Comparison of ENCODE assay signal across 8 cellular contexts in genomic region chr6:34888441-34888820, GRCh38. TPM values are rescaled to one million over a fixed set of nuclear protein-coding genes. Genes with fewer than 3 reads are reported as not detected.
DNase-seq lines count a peak whose midpoint lies in the region; ATAC-seq and TF ChIP-seq lines count a peak whose summit lies in the region.

No MANE protein-coding gene starts in this region.

- in situ Hi-C loops in gastrocnemius medialis (cut with MboI; ENCODE audit: low sequenced_read_pairs in 4 of 4), result loop anchor here in 2 of 4 donors (5.0 to 10.0 kb wide), 2 partner anchors 96 to 134 kb away; partner anchors contain the start of genes BLTP3A (in 1 of the 2) and SNRPC (in 1 of the 2)

- peaks cover 25% of the 10 kb centered on the region for H3K36me3 ChIP-seq in SJSA1
- H3K36me3 ChIP-seq in gastrocnemius medialis, result no peaks in the 10 kb centered on the region

- TF ChIP-seq POLR2A in gastrocnemius medialis (IDR thresholded peaks at IDR 0.05), result no peak

- no peak for TF ChIP-seq CTCF in fibroblast of pulmonary artery (IDR thresholded peaks at IDR 0.05; ENCODE audit: low read length, missing control alignments)
- TF ChIP-seq CTCF in gastrocnemius medialis (IDR thresholded peaks at IDR 0.05 in 4 of 5, conservative IDR thresholded peaks at IDR 0.05 in 1 of 5), result no peak

- H3K4me1 ChIP-seq in SJSA1 (replicated peaks) (peaks cover 19% of the 10 kb centered on the region), gastrocnemius medialis (peaks cover 20 to 23% of the 10 kb centered on the region in 2 donors)

- peak in 1 of 2 experiments; percentile 38 for DNase-seq in SJSA1 (ENCODE audit: low read depth in 1 of 2, low spot score in 2 of 2)
- DNase-seq in fibroblast of pulmonary artery (ENCODE audit: low read depth), result no peak
- no peak for DNase-seq in gastrocnemius medialis
- no peak for DNase-seq in NCI-H2107 treated with DMSO at 0.1 percent for 48 hours (lab: John Stamatoyannopoulos, UW; ENCODE audit: unreplicated experiment)
- DNase-seq in NCI-H526 (lab: John Stamatoyannopoulos, UW), result no peak
- no peak for DNase-seq in NCI-H1436 (lab: John Stamatoyannopoulos, UW)

- no peaks in the 10 kb centered on the region for H3K9me3 ChIP-seq in SJSA1 (replicated peaks)
- H3K9me3 ChIP-seq in gastrocnemius medialis, result no peaks in the 10 kb centered on the region

- no peaks in the 10 kb centered on the region for H3K27me3 ChIP-seq in SJSA1 (replicated peaks)
- no peaks in the 10 kb centered on the region for H3K27me3 ChIP-seq in gastrocnemius medialis

- H3K27ac ChIP-seq in SJSA1 (peak overlapping the region; percentile 84), gastrocnemius medialis (peak overlapping the region; percentile 82 to 89 (median 88))

- ATAC-seq in GM21786 (IDR thresholded peaks at IDR 0.05; ENCODE audit: unreplicated experiment), result peak; percentile 4
- no peak for ATAC-seq in gastrocnemius medialis
- no peak for ATAC-seq in GM19351 (IDR thresholded peaks at IDR 0.05; ENCODE audit: unreplicated experiment)

- intact Hi-C loops in gastrocnemius medialis (cut with DNase I; ENCODE audit: low total_unique reads), result loop anchor here (1.0 to 5.0 kb wide), 5 partner anchors 22 to 361 kb away; partner anchors contain the start of genes BLTP3A, ILRUN and SNRPC

- peak overlapping the region; percentile 82 for H3K4me3 ChIP-seq in SJSA1
- H3K4me3 ChIP-seq in fibroblast of pulmonary artery (replicated peaks; ENCODE audit: low read depth, low read length), result peak overlapping the region; percentile 82
- H3K4me3 ChIP-seq in gastrocnemius medialis, result peak overlapping the region; percentile 90 to 96 (median 94)

RNA-seq across cellular contexts. Expression of gene TAF11, which starts 0.6 kb away (rescaled TPM):
- total RNA-seq in SJSA1 (2014; rRNA removed; shearing (Covaris generic)), result 63.7 and 72.5 TPM in 2 replicates
- 10 to 100 TPM; 23.2 to 32.6 (median 24.0) TPM for total RNA-seq in gastrocnemius medialis

RNA-seq across cellular contexts. Expression of gene ANKS1A, which starts 0.6 kb away (rescaled TPM):
- 8.1 and 10.9 TPM in 2 replicates for total RNA-seq in SJSA1 (2014; rRNA removed; shearing (Covaris generic))
- 1 to 10 TPM; 5.3 to 8.6 (median 7.0) TPM for total RNA-seq in gastrocnemius medialis
